In the genomic region with DNA sequence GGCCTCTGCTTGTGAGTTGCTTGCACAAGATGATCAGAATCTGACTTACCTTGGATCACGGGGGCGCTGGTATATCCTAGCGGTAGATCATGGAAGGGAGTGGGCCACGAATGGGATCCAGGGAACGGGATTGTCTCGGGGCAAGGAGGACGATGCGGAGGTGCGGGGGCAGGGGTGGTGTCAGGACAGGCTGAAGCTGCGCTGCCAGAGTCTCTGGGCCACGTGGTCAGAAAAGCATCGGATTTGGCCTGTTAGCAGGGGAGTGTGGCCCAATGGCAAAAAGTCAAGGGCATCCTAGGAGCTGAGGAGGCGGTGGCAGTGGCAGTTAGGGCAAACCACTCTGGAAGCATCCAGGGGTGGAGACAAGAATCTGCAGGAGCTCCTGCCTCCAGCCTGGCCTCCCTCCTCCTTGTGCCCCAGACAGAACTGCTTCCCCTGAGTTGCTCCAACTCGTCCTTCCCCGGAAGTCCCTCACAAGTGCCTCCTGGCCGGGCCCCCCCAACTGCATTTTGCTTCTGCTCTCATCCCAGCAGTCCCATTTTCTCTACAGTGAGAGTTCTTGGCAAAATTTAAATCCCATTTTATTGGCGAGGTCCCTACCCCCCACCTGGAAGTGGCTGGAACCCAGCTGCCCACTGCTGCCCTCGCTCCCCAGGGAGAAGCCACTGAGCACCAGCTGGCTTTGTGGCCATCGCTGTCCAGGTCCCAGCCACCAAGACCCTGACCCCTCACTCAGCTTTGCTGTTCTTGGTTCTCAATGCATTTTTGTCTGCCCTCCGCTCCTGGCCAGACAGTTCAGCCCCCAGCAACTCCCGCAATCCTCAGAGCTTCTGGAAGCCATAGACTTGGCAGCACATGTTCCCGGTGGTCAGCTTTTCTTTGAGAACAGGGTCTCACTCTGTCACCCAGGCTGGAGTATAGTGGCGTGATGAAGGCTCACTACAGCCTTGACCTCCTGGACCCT, we compare ENCODE assay signal across 32 cellular contexts. TPM values are rescaled to one million over a fixed set of nuclear protein-coding genes. Genes with fewer than 3 reads are reported as not detected.
DNase-seq lines count a peak whose midpoint lies in the region; ATAC-seq, FAIRE-seq and TF ChIP-seq lines count a peak whose summit lies in the region.
"Had no signal": no experiment of that assay in that cellular context is flagged by ENCODE, and none has a peak within 500 bp of the region (broad histone marks: within the 10 kb centered on the region; RNA-seq: fewer than 3 reads in every experiment).

No MANE protein-coding gene starts in this region.

- H3K79me2 ChIP-seq in HepG2 (ENCODE audit: insufficient read depth, low read length) = no peaks in the 10 kb centered on the region

- POLR2A ChIA-PET in HepG2 (lab: Yijun Ruan, JAX) = no interaction called here

- no peak overlapping the region for H3K4me3 Mint-ChIP-seq in activated naive CD8-positive, alpha-beta T cell
- no peak overlapping the region for H3K4me3 Mint-ChIP-seq in activated naive CD8-positive, alpha-beta T cell treated with anti-CD3 and anti-CD28 coated beads for 36 hours
- no peak overlapping the region for H3K4me3 Mint-ChIP-seq in stimulated activated effector memory CD8-positive, alpha-beta T cell treated with anti-CD3 and anti-CD28 coated beads, Interleukin-12 subunit alpha, Interleukin-12 subunit beta, amount 100 ng/mL, for 72 hours
- H3K4me3 Mint-ChIP-seq: activated T-helper 17 cell treated with anti-CD3 and anti-CD28 coated beads, Interleukin-2, amount 50 U/mL, for 72 hours; CD4-positive, alpha-beta memory T cell had no signal

- no peak for FAIRE-seq in HepG2 (lab: Jason Lieb, UNC)
- FAIRE-seq: GM12891, keratinocyte, small intestine had no signal

- H3K4me3 ChIP-seq in RWPE2 (ENCODE audit: severe bottlenecking) (no peak overlapping the region), HepG2 (replicated peaks in 1 of 3; ENCODE audit: insufficient read depth in 1 of 3, low read depth in 2 of 3, low read length in 3 of 3) (no peak overlapping the region)
- H3K4me3 ChIP-seq: heart left ventricle, transverse colon had no signal

- no peak for TF ChIP-seq RAD21 in HepG2 (CRISPR knock-in tag; IDR thresholded peaks at IDR 0.05)

- DNase-seq in activated naive CD8-positive, alpha-beta T cell treated with anti-CD3 and anti-CD28 coated beads for 36 hours = no peak
- DNase-seq in RWPE2 (ENCODE audit: low spot score) (peak; percentile 52), HepG2 (ENCODE audit: low spot score) (no peak), DMS114 treated with DMSO at 0.1 percent for 48 hours (lab: John Stamatoyannopoulos, UW; ENCODE audit: unreplicated experiment) (no peak), DMS153 treated with DMSO at 0.1 percent for 48 hours (lab: John Stamatoyannopoulos, UW; ENCODE audit: unreplicated experiment) (no peak)
- DNase-seq in stimulated activated effector memory CD8-positive, alpha-beta T cell treated with anti-CD3 and anti-CD28 coated beads, Interleukin-12 subunit alpha, Interleukin-12 subunit beta, amount 100 ng/mL, for 72 hours (ENCODE audit: low spot score in 2 of 2) = no peak
- DNase-seq: activated CD4-positive, alpha-beta T cell treated with anti-CD3 and anti-CD28 coated beads, Interleukin-2, amount 50 U/mL, for 48 hours; activated CD4-positive, CD25-positive, alpha-beta regulatory T cell treated with anti-CD3 and anti-CD28 coated beads, Interleukin-2, amount 50 U/mL, for 72 hours; CD4-positive, alpha-beta memory T cell; central memory CD4-positive, alpha-beta T cell; dermis blood vessel endothelial cell; heart left ventricle; NCI-H1417 treated with DMSO at 0.1 percent for 48 hours; NCI-H345; NCI-H69; occipital lobe; SHP77 treated with DMSO at 0.1 percent for 48 hours; small intestine; stimulated activated CD4-positive, alpha-beta T cell treated with anti-CD3 and anti-CD28 coated beads, Interleukin-1b, Interleukin-23, amount 100 ng/mL, for 48 hours; transverse colon had no signal

- no peaks in the 10 kb centered on the region for H3K36me3 Mint-ChIP-seq in activated naive CD8-positive, alpha-beta T cell
- H3K36me3 Mint-ChIP-seq in activated naive CD8-positive, alpha-beta T cell treated with anti-CD3 and anti-CD28 coated beads for 36 hours = no peaks in the 10 kb centered on the region
- H3K36me3 Mint-ChIP-seq in stimulated activated effector memory CD8-positive, alpha-beta T cell treated with anti-CD3 and anti-CD28 coated beads, Interleukin-12 subunit alpha, Interleukin-12 subunit beta, amount 100 ng/mL, for 72 hours = peaks cover 39% of the 10 kb centered on the region

- H3K36me3 ChIP-seq in RWPE2 (ENCODE audit: low read depth) (no peaks in the 10 kb centered on the region), HepG2 (replicated peaks in 1 of 2; ENCODE audit: control insufficient read depth in 1 of 2, insufficient read depth in 2 of 2, low read length in 2 of 2) (peaks cover 10 to 29% of the 10 kb centered on the region in 2 experiments; a peak in 4 of 5 replicates)
- H3K36me3 ChIP-seq: transverse colon had no signal

- no peak overlapping the region for H3K27ac ChIP-seq in RWPE2 (ENCODE audit: poor library complexity, severe bottlenecking)
- no peak overlapping the region for H3K27ac ChIP-seq in HepG2 (ENCODE audit: extremely low read length, insufficient read depth, low read length)
- H3K27ac ChIP-seq: heart left ventricle, transverse colon had no signal

- H3K9me3 ChIP-seq in RWPE2 (ENCODE audit: severe bottlenecking) (no peaks in the 10 kb centered on the region), HepG2 (ENCODE audit: low read length) (no peaks in the 10 kb centered on the region)
- H3K9me3 ChIP-seq: heart left ventricle, transverse colon had no signal

- no TSS peak for BruUV-seq in HepG2 (replicated peaks; lab: Mats Ljungman, UMichigan)

- H3K27ac Mint-ChIP-seq in activated naive CD8-positive, alpha-beta T cell = peak overlapping the region; percentile 17
- H3K27ac Mint-ChIP-seq in activated naive CD8-positive, alpha-beta T cell treated with anti-CD3 and anti-CD28 coated beads for 36 hours = no peak overlapping the region
- no peak overlapping the region for H3K27ac Mint-ChIP-seq in stimulated activated effector memory CD8-positive, alpha-beta T cell treated with anti-CD3 and anti-CD28 coated beads, Interleukin-12 subunit alpha, Interleukin-12 subunit beta, amount 100 ng/mL, for 72 hours
- H3K27ac Mint-ChIP-seq: activated T-helper 17 cell treated with anti-CD3 and anti-CD28 coated beads, Interleukin-2, amount 50 U/mL, for 72 hours had no signal

- TF ChIP-seq POLR2A in HepG2 (IDR thresholded peaks at IDR 0.05; ENCODE audit: insufficient read depth in 1 of 2, low read depth in 2 of 2, low read length in 2 of 2) = no peak

- H3K9me3 Mint-ChIP-seq in activated naive CD8-positive, alpha-beta T cell (ENCODE audit: low read depth) = no peaks in the 10 kb centered on the region
- no peaks in the 10 kb centered on the region for H3K9me3 Mint-ChIP-seq in activated naive CD8-positive, alpha-beta T cell treated with anti-CD3 and anti-CD28 coated beads for 36 hours
- H3K9me3 Mint-ChIP-seq in stimulated activated effector memory CD8-positive, alpha-beta T cell treated with anti-CD3 and anti-CD28 coated beads, Interleukin-12 subunit alpha, Interleukin-12 subunit beta, amount 100 ng/mL, for 72 hours = no peaks in the 10 kb centered on the region
- H3K9me3 Mint-ChIP-seq: activated T-helper 17 cell treated with anti-CD3 and anti-CD28 coated beads, Interleukin-2, amount 50 U/mL, for 72 hours; CD4-positive, alpha-beta memory T cell had no signal

- TF ChIP-seq EP300 in HepG2 (IDR thresholded peaks at IDR 0.05; ENCODE audit: low read depth in 2 of 2, low read length in 2 of 2) (no peak), HepG2 (CRISPR knock-in tag; IDR thresholded peaks at IDR 0.05; ENCODE audit: borderline replicate concordance) (no peak)

- ATAC-seq in RWPE2 (ENCODE audit: low read depth) = no peak; the same call in 2 of the 3 replicates
- ATAC-seq in HepG2 = no peak
- peak; percentile 4 for ATAC-seq in stimulated activated effector memory CD8-positive, alpha-beta T cell treated with anti-CD3 and anti-CD28 coated beads, Interleukin-12 subunit alpha, Interleukin-12 subunit beta, amount 100 ng/mL, for 72 hours
- ATAC-seq in GM19351 (IDR thresholded peaks at IDR 0.05; ENCODE audit: unreplicated experiment) = no peak
- ATAC-seq: activated T-helper 17 cell treated with anti-CD3 and anti-CD28 coated beads, Interleukin-2, amount 50 U/mL, for 72 hours; esophagus mucosa; heart left ventricle; Panc1 had no signal

- 96% methylated on average over 23 of the region's 23 CpGs for WGBS in HepG2 (ENCODE audit: low lambda C conversion rate)

- no peaks in the 10 kb centered on the region for H3K4me1 Mint-ChIP-seq in activated naive CD8-positive, alpha-beta T cell (ENCODE audit: low read depth)
- no peaks in the 10 kb centered on the region for H3K4me1 Mint-ChIP-seq in activated naive CD8-positive, alpha-beta T cell treated with anti-CD3 and anti-CD28 coated beads for 36 hours
- H3K4me1 Mint-ChIP-seq in stimulated activated effector memory CD8-positive, alpha-beta T cell treated with anti-CD3 and anti-CD28 coated beads, Interleukin-12 subunit alpha, Interleukin-12 subunit beta, amount 100 ng/mL, for 72 hours = no peaks in the 10 kb centered on the region
- H3K4me1 Mint-ChIP-seq: activated T-helper 17 cell treated with anti-CD3 and anti-CD28 coated beads, Interleukin-2, amount 50 U/mL, for 72 hours; CD4-positive, alpha-beta memory T cell had no signal

- H3K4me1 ChIP-seq in RWPE2 (ENCODE audit: insufficient read depth, poor library complexity, severe bottlenecking) = no peaks in the 10 kb centered on the region
- no peaks in the 10 kb centered on the region for H3K4me1 ChIP-seq in HepG2 (ENCODE audit: insufficient read depth, low read length)
- H3K4me1 ChIP-seq: heart left ventricle had no signal

- H3K4me2 ChIP-seq in HepG2 (ENCODE audit: low read depth, low read length) = no peak overlapping the region

- H2AFZ ChIP-seq in HepG2 (ENCODE audit: low read length) = no peak overlapping the region

- TF ChIP-seq CTCF in RWPE2 (IDR thresholded peaks at IDR 0.05; ENCODE audit: poor library complexity, severe bottlenecking) (no peak), HepG2 (CRISPR knock-in tag; IDR thresholded peaks at IDR 0.05) (no peak)

- intact Hi-C loops in HepG2 (cut with micrococcal nuclease; ENCODE audit: unreplicated experiment) = no loop called here

- H4K20me1 ChIP-seq in HepG2 (ENCODE audit: insufficient read depth, low read length) = no peaks in the 10 kb centered on the region

- H3K27me3 ChIP-seq in RWPE2 (ENCODE audit: insufficient read depth, poor library complexity, severe bottlenecking) (no peaks in the 10 kb centered on the region), HepG2 (ENCODE audit: control insufficient read depth in 1 of 2, insufficient read depth in 2 of 2, low read length in 2 of 2) (no peaks in the 10 kb centered on the region)

- in situ Hi-C loops in HepG2 (cut with HindIII; ENCODE audit: extremely low pct_ligation_motif_present, low pct_unique_long_range_greater_than_20kb) = loop anchor here (10.0 kb wide), 1 partner anchor 184 kb away; no protein-coding TSS in a partner anchor

- peaks cover 3% of the 10 kb centered on the region for H3K27me3 Mint-ChIP-seq in activated naive CD8-positive, alpha-beta T cell
- H3K27me3 Mint-ChIP-seq in activated naive CD8-positive, alpha-beta T cell treated with anti-CD3 and anti-CD28 coated beads for 36 hours = no peaks in the 10 kb centered on the region
- H3K27me3 Mint-ChIP-seq: activated T-helper 17 cell treated with anti-CD3 and anti-CD28 coated beads, Interleukin-2, amount 50 U/mL, for 72 hours; CD4-positive, alpha-beta memory T cell had no signal

- CTCF ChIA-PET in HepG2 (lab: Yijun Ruan, JAX; ENCODE audit: low intra/inter-chr PET ratio, low total read pairs) = no interaction called here

- no peak overlapping the region for H3K9ac ChIP-seq in HepG2 (ENCODE audit: insufficient read depth, low read depth, low read length)

RNA-seq across cellular contexts. Expression of a gene that starts 5.6 kb away (rescaled TPM):
- 1 to 10 TPM in 1 of 2 experiments, under 1 TPM in 1; 0.72 to 1.4 TPM for total RNA-seq in activated naive CD8-positive, alpha-beta T cell treated with anti-CD3 and anti-CD28 coated beads for 36 hours
- 0.11 TPM in 1 of 2 replicates, not detected in the other for total RNA-seq in HepG2 (2016; rRNA removed; fragmentation: Illumina TruSeq; extraction: Trizol)
- 0.26 TPM in 1 of 2 replicates, not detected in the other for total RNA-seq in HepG2 (2016; cell fraction: cytosol; rRNA removed; fragmentation: Illumina TruSeq; extraction: Trizol; ENCODE audit: low read depth)
- total RNA-seq in HepG2 (2016; cell fraction: insoluble cytoplasmic fraction; rRNA removed; fragmentation: Illumina TruSeq; extraction: Trizol) = 0.15 and 0.24 TPM in 2 replicates
- 0.55 TPM in 1 of 2 replicates, not detected in the other for total RNA-seq in HepG2 (2016; cell fraction: membrane; rRNA removed; fragmentation: Illumina TruSeq; extraction: Trizol)
- total RNA-seq in HepG2 (2016; cell fraction: nucleus; rRNA removed; fragmentation: Illumina TruSeq; extraction: Trizol) = 0.28 and 0.37 TPM in 2 replicates
- 0.07 and 0.12 TPM in 2 replicates for polyA plus RNA-seq in HepG2 (2011; rRNA removed)
- polyA plus RNA-seq in HepG2 (2011; cell fraction: cytosol; rRNA removed) = 0.04 and 0.21 TPM in 2 replicates
- 1.0 and 1.3 TPM in 2 replicates for polyA plus RNA-seq in HepG2 (2011; cell fraction: nucleus; rRNA removed)
- polyA plus RNA-seq in HepG2 (2012) = 0.04 and 0.16 TPM in 2 replicates
- polyA plus RNA-seq in HepG2 (2016; cell fraction: cytosol; fragmentation: Illumina TruSeq; extraction: Trizol; ENCODE audit: low read depth) = 0.26 and 0.28 TPM in 2 replicates
- 0.35 TPM in 1 of 2 replicates, not detected in the other for polyA plus RNA-seq in HepG2 (2016; cell fraction: insoluble cytoplasmic fraction; fragmentation: Illumina TruSeq; extraction: Trizol; ENCODE audit: low read depth)
- 0.21 and 0.37 TPM in 2 replicates for polyA plus RNA-seq in HepG2 (2016; cell fraction: membrane; fragmentation: Illumina TruSeq; extraction: Trizol; ENCODE audit: low read depth)
- polyA plus RNA-seq in HepG2 (2016; cell fraction: nucleus; fragmentation: Illumina TruSeq; extraction: Trizol; ENCODE audit: insufficient read depth, low read depth) = 0.75 and 0.81 TPM in 2 replicates
- 0.47 TPM in 1 of 2 replicates, not detected in the other for polyA minus RNA-seq in HepG2 (2011; rRNA and poly(A)+ RNA removed; ENCODE audit: low replicate concordance)
- not detected in 2 replicates for polyA minus RNA-seq in HepG2 (2011; cell fraction: cytosol; rRNA and poly(A)+ RNA removed)
- 0.50 and 0.90 TPM in 2 replicates for polyA minus RNA-seq in HepG2 (2011; cell fraction: nucleus; rRNA and poly(A)+ RNA removed)
- polyA plus RNA-seq: CD4-positive, alpha-beta memory T cell had no signal

RNA-seq across cellular contexts. Expression of a gene that starts 21.4 kb away (rescaled TPM):
- not detected for total RNA-seq in activated naive CD8-positive, alpha-beta T cell treated with anti-CD3 and anti-CD28 coated beads for 36 hours
- total RNA-seq in HepG2 (2016; rRNA removed; fragmentation: Illumina TruSeq; extraction: Trizol) = 1.9 and 6.0 TPM in 2 replicates
- total RNA-seq in HepG2 (2016; cell fraction: cytosol; rRNA removed; fragmentation: Illumina TruSeq; extraction: Trizol; ENCODE audit: low read depth) = 1.6 and 1.7 TPM in 2 replicates
- total RNA-seq in HepG2 (2016; cell fraction: insoluble cytoplasmic fraction; rRNA removed; fragmentation: Illumina TruSeq; extraction: Trizol) = 2.0 and 5.7 TPM in 2 replicates
- total RNA-seq in HepG2 (2016; cell fraction: membrane; rRNA removed; fragmentation: Illumina TruSeq; extraction: Trizol) = 2.2 and 2.6 TPM in 2 replicates
- total RNA-seq in HepG2 (2016; cell fraction: nucleus; rRNA removed; fragmentation: Illumina TruSeq; extraction: Trizol) = 18.5 and 22.6 TPM in 2 replicates
- 1.2 and 1.7 TPM in 2 replicates for polyA plus RNA-seq in HepG2 (2011; rRNA removed)
- 0.26 and 0.34 TPM in 2 replicates for polyA plus RNA-seq in HepG2 (2011; cell fraction: cytosol; rRNA removed)
- polyA plus RNA-seq in HepG2 (2011; cell fraction: nucleus; rRNA removed) = 16.9 and 20.4 TPM in 2 replicates
- 2.0 and 2.3 TPM in 2 replicates for polyA plus RNA-seq in HepG2 (2012)
- polyA plus RNA-seq in HepG2 (2016; cell fraction: cytosol; fragmentation: Illumina TruSeq; extraction: Trizol; ENCODE audit: low read depth) = not detected in 2 replicates
- 0.19 and 0.31 TPM in 2 replicates for polyA plus RNA-seq in HepG2 (2016; cell fraction: insoluble cytoplasmic fraction; fragmentation: Illumina TruSeq; extraction: Trizol; ENCODE audit: low read depth)
- polyA plus RNA-seq in HepG2 (2016; cell fraction: membrane; fragmentation: Illumina TruSeq; extraction: Trizol; ENCODE audit: low read depth) = not detected in 2 replicates
- polyA plus RNA-seq in HepG2 (2016; cell fraction: nucleus; fragmentation: Illumina TruSeq; extraction: Trizol; ENCODE audit: insufficient read depth, low read depth) = 6.1 and 6.5 TPM in 2 replicates
- 25.5 TPM in 1 of 2 replicates, not detected in the other for polyA minus RNA-seq in HepG2 (2011; rRNA and poly(A)+ RNA removed; ENCODE audit: low replicate concordance)
- 1.6 and 2.9 TPM in 2 replicates for polyA minus RNA-seq in HepG2 (2011; cell fraction: cytosol; rRNA and poly(A)+ RNA removed)
- polyA minus RNA-seq in HepG2 (2011; cell fraction: nucleus; rRNA and poly(A)+ RNA removed) = 57.8 and 73.4 TPM in 2 replicates
- total RNA-seq: activated T-helper 17 cell treated with anti-CD3 and anti-CD28 coated beads, Interleukin-2, amount 50 U/mL, for 72 hours; CD4-positive, alpha-beta memory T cell; esophagus mucosa; fibroblast of villous mesenchyme; heart left ventricle; LHCN-M2; liver; myocyte; occipital lobe; T-helper 2 cell treated with Interferon-gamma antibody and Interleukin-4, amounts not matched to agents 100 ng/mL and 5 ng/mL, for 36 hours; transverse colon had no signal
- polyA plus RNA-seq: heart left ventricle, keratinocyte, liver, small intestine had no signal

RNA-seq across cellular contexts. Expression of a gene that starts 30.9 kb away (rescaled TPM):
- 100 to 1,000 TPM; 109 to 110 TPM for total RNA-seq in activated naive CD8-positive, alpha-beta T cell treated with anti-CD3 and anti-CD28 coated beads for 36 hours
- 70.5 and 72.5 TPM in 2 replicates for total RNA-seq in HepG2 (2016; rRNA removed; fragmentation: Illumina TruSeq; extraction: Trizol)
- 16.2 and 16.4 TPM in 2 replicates for total RNA-seq in HepG2 (2016; cell fraction: cytosol; rRNA removed; fragmentation: Illumina TruSeq; extraction: Trizol; ENCODE audit: low read depth)
- 63.3 and 71.6 TPM in 2 replicates for total RNA-seq in HepG2 (2016; cell fraction: insoluble cytoplasmic fraction; rRNA removed; fragmentation: Illumina TruSeq; extraction: Trizol)
- 45.6 and 46.9 TPM in 2 replicates for total RNA-seq in HepG2 (2016; cell fraction: membrane; rRNA removed; fragmentation: Illumina TruSeq; extraction: Trizol)
- 70.7 and 77.5 TPM in 2 replicates for total RNA-seq in HepG2 (2016; cell fraction: nucleus; rRNA removed; fragmentation: Illumina TruSeq; extraction: Trizol)
- 63.2 and 69.0 TPM in 2 replicates for polyA plus RNA-seq in HepG2 (2011; rRNA removed)
- 27.2 and 39.1 TPM in 2 replicates for polyA plus RNA-seq in HepG2 (2011; cell fraction: cytosol; rRNA removed)
- polyA plus RNA-seq in HepG2 (2011; cell fraction: nucleus; rRNA removed) = 483 and 680 TPM in 2 replicates
- 53.0 and 69.5 TPM in 2 replicates for polyA plus RNA-seq in HepG2 (2012)
- polyA plus RNA-seq in HepG2 (2016; cell fraction: cytosol; fragmentation: Illumina TruSeq; extraction: Trizol; ENCODE audit: low read depth) = 12.9 and 14.8 TPM in 2 replicates
- 81.9 and 105 TPM in 2 replicates for polyA plus RNA-seq in HepG2 (2016; cell fraction: insoluble cytoplasmic fraction; fragmentation: Illumina TruSeq; extraction: Trizol; ENCODE audit: low read depth)
- 36.8 and 38.6 TPM in 2 replicates for polyA plus RNA-seq in HepG2 (2016; cell fraction: membrane; fragmentation: Illumina TruSeq; extraction: Trizol; ENCODE audit: low read depth)
- polyA plus RNA-seq in HepG2 (2016; cell fraction: nucleus; fragmentation: Illumina TruSeq; extraction: Trizol; ENCODE audit: insufficient read depth, low read depth) = 229 and 236 TPM in 2 replicates
- polyA minus RNA-seq in HepG2 (2011; rRNA and poly(A)+ RNA removed; ENCODE audit: low replicate concordance) = 39.1 and 125 TPM in 2 replicates
- polyA minus RNA-seq in HepG2 (2011; cell fraction: cytosol; rRNA and poly(A)+ RNA removed) = 39.4 and 44.1 TPM in 2 replicates
- polyA minus RNA-seq in HepG2 (2011; cell fraction: nucleus; rRNA and poly(A)+ RNA removed) = 82.9 and 90.9 TPM in 2 replicates

RNA-seq across cellular contexts. Expression of a gene that starts 31.6 kb away (rescaled TPM):
- 100 to 1,000 TPM; 366 to 371 TPM for total RNA-seq in activated naive CD8-positive, alpha-beta T cell treated with anti-CD3 and anti-CD28 coated beads for 36 hours
- 308 and 410 TPM in 2 replicates for total RNA-seq in HepG2 (2016; rRNA removed; fragmentation: Illumina TruSeq; extraction: Trizol)
- 664 and 798 TPM in 2 replicates for total RNA-seq in HepG2 (2016; cell fraction: cytosol; rRNA removed; fragmentation: Illumina TruSeq; extraction: Trizol; ENCODE audit: low read depth)
- 352 and 417 TPM in 2 replicates for total RNA-seq in HepG2 (2016; cell fraction: insoluble cytoplasmic fraction; rRNA removed; fragmentation: Illumina TruSeq; extraction: Trizol)
- 641 and 838 TPM in 2 replicates for total RNA-seq in HepG2 (2016; cell fraction: membrane; rRNA removed; fragmentation: Illumina TruSeq; extraction: Trizol)
- total RNA-seq in HepG2 (2016; cell fraction: nucleus; rRNA removed; fragmentation: Illumina TruSeq; extraction: Trizol) = 142 and 179 TPM in 2 replicates
- 244 and 253 TPM in 2 replicates for polyA plus RNA-seq in HepG2 (2011; rRNA removed)
- 121 and 325 TPM in 2 replicates for polyA plus RNA-seq in HepG2 (2011; cell fraction: cytosol; rRNA removed)
- 97.5 and 107 TPM in 2 replicates for polyA plus RNA-seq in HepG2 (2011; cell fraction: nucleus; rRNA removed)
- 208 and 248 TPM in 2 replicates for polyA plus RNA-seq in HepG2 (2012)
- polyA plus RNA-seq in HepG2 (2016; cell fraction: cytosol; fragmentation: Illumina TruSeq; extraction: Trizol; ENCODE audit: low read depth) = 676 and 762 TPM in 2 replicates
- 300 and 324 TPM in 2 replicates for polyA plus RNA-seq in HepG2 (2016; cell fraction: insoluble cytoplasmic fraction; fragmentation: Illumina TruSeq; extraction: Trizol; ENCODE audit: low read depth)
- polyA plus RNA-seq in HepG2 (2016; cell fraction: membrane; fragmentation: Illumina TruSeq; extraction: Trizol; ENCODE audit: low read depth) = 541 and 609 TPM in 2 replicates
- 261 and 270 TPM in 2 replicates for polyA plus RNA-seq in HepG2 (2016; cell fraction: nucleus; fragmentation: Illumina TruSeq; extraction: Trizol; ENCODE audit: insufficient read depth, low read depth)
- 12.3 and 45.2 TPM in 2 replicates for polyA minus RNA-seq in HepG2 (2011; rRNA and poly(A)+ RNA removed; ENCODE audit: low replicate concordance)
- polyA minus RNA-seq in HepG2 (2011; cell fraction: cytosol; rRNA and poly(A)+ RNA removed) = 53.2 and 58.8 TPM in 2 replicates
- polyA minus RNA-seq in HepG2 (2011; cell fraction: nucleus; rRNA and poly(A)+ RNA removed) = 20.9 and 25.2 TPM in 2 replicates

RNA-seq across cellular contexts. Expression of a gene that starts 47.8 kb away (rescaled TPM):
- total RNA-seq in activated naive CD8-positive, alpha-beta T cell treated with anti-CD3 and anti-CD28 coated beads for 36 hours = not detected
- not detected in 2 replicates for total RNA-seq in HepG2 (2016; rRNA removed; fragmentation: Illumina TruSeq; extraction: Trizol)
- not detected in 2 replicates for total RNA-seq in HepG2 (2016; cell fraction: cytosol; rRNA removed; fragmentation: Illumina TruSeq; extraction: Trizol; ENCODE audit: low read depth)
- total RNA-seq in HepG2 (2016; cell fraction: insoluble cytoplasmic fraction; rRNA removed; fragmentation: Illumina TruSeq; extraction: Trizol) = not detected in 2 replicates
- not detected in 2 replicates for total RNA-seq in HepG2 (2016; cell fraction: membrane; rRNA removed; fragmentation: Illumina TruSeq; extraction: Trizol)
- not detected in 2 replicates for total RNA-seq in HepG2 (2016; cell fraction: nucleus; rRNA removed; fragmentation: Illumina TruSeq; extraction: Trizol)
- polyA plus RNA-seq in HepG2 (2011; rRNA removed) = not detected in 2 replicates
- polyA plus RNA-seq in HepG2 (2011; cell fraction: cytosol; rRNA removed) = not detected in 2 replicates
- not detected in 2 replicates for polyA plus RNA-seq in HepG2 (2011; cell fraction: nucleus; rRNA removed)
- not detected in 2 replicates for polyA plus RNA-seq in HepG2 (2012)
- not detected in 2 replicates for polyA plus RNA-seq in HepG2 (2016; cell fraction: cytosol; fragmentation: Illumina TruSeq; extraction: Trizol; ENCODE audit: low read depth)
- polyA plus RNA-seq in HepG2 (2016; cell fraction: insoluble cytoplasmic fraction; fragmentation: Illumina TruSeq; extraction: Trizol; ENCODE audit: low read depth) = not detected in 2 replicates
- polyA plus RNA-seq in HepG2 (2016; cell fraction: membrane; fragmentation: Illumina TruSeq; extraction: Trizol; ENCODE audit: low read depth) = not detected in 2 replicates
- polyA plus RNA-seq in HepG2 (2016; cell fraction: nucleus; fragmentation: Illumina TruSeq; extraction: Trizol; ENCODE audit: insufficient read depth, low read depth) = not detected in 2 replicates
- polyA minus RNA-seq in HepG2 (2011; rRNA and poly(A)+ RNA removed; ENCODE audit: low replicate concordance) = not detected in 2 replicates
- not detected in 2 replicates for polyA minus RNA-seq in HepG2 (2011; cell fraction: cytosol; rRNA and poly(A)+ RNA removed)
- not detected in 2 replicates for polyA minus RNA-seq in HepG2 (2011; cell fraction: nucleus; rRNA and poly(A)+ RNA removed)
- total RNA-seq: activated T-helper 17 cell treated with anti-CD3 and anti-CD28 coated beads, Interleukin-2, amount 50 U/mL, for 72 hours; CD4-positive, alpha-beta memory T cell; dermis blood vessel endothelial cell; esophagus mucosa; fibroblast of villous mesenchyme; liver; myocyte; occipital lobe; T-helper 2 cell treated with Interferon-gamma antibody and Interleukin-4, amounts not matched to agents 100 ng/mL and 5 ng/mL, for 36 hours had no signal
- polyA plus RNA-seq: CD4-positive, alpha-beta memory T cell; keratinocyte had no signal
